1 cellular context compared by ENCODE assay signal in the genomic region with DNA sequence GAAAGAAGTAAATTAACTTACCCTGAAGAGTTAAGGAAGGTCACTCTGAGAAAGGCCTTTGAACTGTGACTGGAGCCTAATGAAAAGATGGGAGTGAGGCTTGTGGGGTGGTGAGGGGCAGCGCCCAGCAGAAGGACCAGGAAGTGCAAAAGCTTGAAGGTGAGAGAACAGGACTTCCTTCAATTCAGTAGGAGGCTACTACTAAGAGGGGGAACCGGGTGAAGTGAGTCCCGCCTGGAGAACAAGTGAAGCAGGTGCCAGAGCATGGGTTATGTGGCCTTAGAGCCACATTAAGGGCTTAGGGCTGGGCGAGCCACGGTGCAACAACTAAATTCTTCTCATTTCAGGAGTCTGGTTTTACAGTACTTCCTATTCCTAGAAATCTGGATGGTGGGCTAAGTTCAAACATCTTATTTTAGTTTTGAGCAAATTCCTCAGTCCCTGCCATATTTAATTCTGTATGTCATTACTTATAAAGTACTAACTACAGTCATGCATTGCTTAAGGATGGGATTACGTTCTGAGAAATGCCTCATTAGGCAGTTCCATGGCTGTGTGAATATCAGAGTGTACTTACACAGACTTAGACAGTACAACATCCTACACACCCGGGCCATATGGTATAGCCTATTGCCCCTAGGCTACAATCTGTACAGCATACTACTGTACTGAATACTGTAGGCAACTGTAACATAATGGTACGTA.
TF ChIP-seq lines count a peak whose summit lies in the region.

No MANE protein-coding gene starts in this region.

TF ChIP-seq in WTC11, 78 proteins besides CTCF, POLR2A, EP300 and RAD21:
- TF ChIP-seq, protein P1, sequence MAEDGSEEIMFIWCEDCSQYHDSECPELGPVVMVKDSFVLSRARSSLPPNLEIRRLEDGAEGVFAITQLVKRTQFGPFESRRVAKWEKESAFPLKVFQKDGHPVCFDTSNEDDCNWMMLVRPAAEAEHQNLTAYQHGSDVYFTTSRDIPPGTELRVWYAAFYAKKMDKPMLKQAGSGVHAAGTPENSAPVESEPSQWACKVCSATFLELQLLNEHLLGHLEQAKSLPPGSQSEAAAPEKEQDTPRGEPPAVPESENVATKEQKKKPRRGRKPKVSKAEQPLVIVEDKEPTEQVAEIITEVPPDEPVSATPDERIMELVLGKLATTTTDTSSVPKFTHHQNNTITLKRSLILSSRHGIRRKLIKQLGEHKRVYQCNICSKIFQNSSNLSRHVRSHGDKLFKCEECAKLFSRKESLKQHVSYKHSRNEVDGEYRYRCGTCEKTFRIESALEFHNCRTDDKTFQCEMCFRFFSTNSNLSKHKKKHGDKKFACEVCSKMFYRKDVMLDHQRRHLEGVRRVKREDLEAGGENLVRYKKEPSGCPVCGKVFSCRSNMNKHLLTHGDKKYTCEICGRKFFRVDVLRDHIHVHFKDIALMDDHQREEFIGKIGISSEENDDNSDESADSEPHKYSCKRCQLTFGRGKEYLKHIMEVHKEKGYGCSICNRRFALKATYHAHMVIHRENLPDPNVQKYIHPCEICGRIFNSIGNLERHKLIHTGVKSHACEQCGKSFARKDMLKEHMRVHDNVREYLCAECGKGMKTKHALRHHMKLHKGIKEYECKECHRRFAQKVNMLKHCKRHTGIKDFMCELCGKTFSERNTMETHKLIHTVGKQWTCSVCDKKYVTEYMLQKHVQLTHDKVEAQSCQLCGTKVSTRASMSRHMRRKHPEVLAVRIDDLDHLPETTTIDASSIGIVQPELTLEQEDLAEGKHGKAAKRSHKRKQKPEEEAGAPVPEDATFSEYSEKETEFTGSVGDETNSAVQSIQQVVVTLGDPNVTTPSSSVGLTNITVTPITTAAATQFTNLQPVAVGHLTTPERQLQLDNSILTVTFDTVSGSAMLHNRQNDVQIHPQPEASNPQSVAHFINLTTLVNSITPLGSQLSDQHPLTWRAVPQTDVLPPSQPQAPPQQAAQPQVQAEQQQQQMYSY (CRISPR knock-in tag; IDR thresholded peaks at IDR 0.05) = no peak
- TF ChIP-seq SOX15 (CRISPR knock-in tag; IDR thresholded peaks at IDR 0.05) (no peak), ELF4 (CRISPR knock-in tag; IDR thresholded peaks at IDR 0.05; ENCODE audit: low read depth) (no peak), FOXP1 (CRISPR knock-in tag; IDR thresholded peaks at IDR 0.05; ENCODE audit: borderline replicate concordance) (no peak), GABPB1 (CRISPR knock-in tag; IDR thresholded peaks at IDR 0.05) (no peak), NR2C2 (CRISPR knock-in tag; IDR thresholded peaks at IDR 0.05) (no peak), SMAD3 (CRISPR knock-in tag; IDR thresholded peaks at IDR 0.05; ENCODE audit: borderline replicate concordance) (no peak), ESRRA (CRISPR knock-in tag; IDR thresholded peaks at IDR 0.05; ENCODE audit: borderline replicate concordance) (no peak), PRRX2 (CRISPR knock-in tag; IDR thresholded peaks at IDR 0.05) (no peak), FOXJ3 (CRISPR knock-in tag; IDR thresholded peaks at IDR 0.05; ENCODE audit: borderline replicate concordance) (no peak), ZNF317 (CRISPR knock-in tag; IDR thresholded peaks at IDR 0.05; ENCODE audit: borderline replicate concordance, low read depth) (no peak), FOXK1 (CRISPR knock-in tag; IDR thresholded peaks at IDR 0.05) (no peak), ZBTB21 (CRISPR knock-in tag; IDR thresholded peaks at IDR 0.05; ENCODE audit: borderline replicate concordance) (no peak), ZNF423 (CRISPR knock-in tag; IDR thresholded peaks at IDR 0.05) (no peak), ETV6 (CRISPR knock-in tag; IDR thresholded peaks at IDR 0.05) (no peak)
- TF ChIP-seq, protein P2, sequence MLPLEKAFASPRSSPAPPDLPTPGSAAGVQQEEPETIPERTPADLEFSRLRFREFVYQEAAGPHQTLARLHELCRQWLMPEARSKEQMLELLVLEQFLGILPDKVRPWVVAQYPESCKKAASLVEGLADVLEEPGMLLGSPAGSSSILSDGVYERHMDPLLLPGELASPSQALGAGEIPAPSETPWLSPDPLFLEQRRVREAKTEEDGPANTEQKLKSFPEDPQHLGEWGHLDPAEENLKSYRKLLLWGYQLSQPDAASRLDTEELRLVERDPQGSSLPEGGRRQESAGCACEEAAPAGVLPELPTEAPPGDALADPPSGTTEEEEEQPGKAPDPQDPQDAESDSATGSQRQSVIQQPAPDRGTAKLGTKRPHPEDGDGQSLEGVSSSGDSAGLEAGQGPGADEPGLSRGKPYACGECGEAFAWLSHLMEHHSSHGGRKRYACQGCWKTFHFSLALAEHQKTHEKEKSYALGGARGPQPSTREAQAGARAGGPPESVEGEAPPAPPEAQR (CRISPR knock-in tag; IDR thresholded peaks at IDR 0.05) = no peak
- TF ChIP-seq, protein P3, sequence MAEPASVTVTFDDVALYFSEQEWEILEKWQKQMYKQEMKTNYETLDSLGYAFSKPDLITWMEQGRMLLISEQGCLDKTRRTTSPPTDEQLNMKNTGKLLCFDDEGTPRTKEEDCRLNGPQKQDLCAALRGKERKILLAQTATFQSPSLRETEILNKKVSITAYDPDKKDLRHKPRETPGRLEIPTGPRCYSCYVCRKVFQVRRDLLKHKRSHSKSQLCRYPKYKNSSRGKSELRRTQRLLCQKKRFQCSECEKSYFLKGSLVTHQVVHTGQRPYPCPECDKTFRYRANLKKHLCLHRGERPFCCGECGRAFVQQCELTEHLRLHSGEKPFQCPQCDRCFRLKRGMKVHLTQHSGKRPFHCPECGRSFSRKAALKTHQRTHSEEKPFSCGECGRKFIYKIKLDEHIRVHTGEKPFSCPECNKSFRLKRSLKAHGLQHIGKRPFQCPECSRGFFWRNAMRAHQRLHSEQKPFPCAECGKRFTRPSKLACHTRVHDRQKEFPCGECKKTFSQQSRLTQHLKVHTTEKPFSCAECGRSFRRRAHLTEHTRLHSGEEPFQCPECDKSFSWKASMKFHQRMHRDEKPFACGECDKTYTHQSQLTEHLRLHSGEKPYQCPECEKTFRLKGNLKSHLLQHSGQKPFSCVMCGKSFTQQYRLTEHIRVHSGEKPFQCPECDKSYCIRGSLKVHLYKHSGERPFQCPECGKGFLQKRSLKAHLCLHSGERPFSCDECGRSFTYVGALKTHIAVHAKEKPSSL (CRISPR knock-in tag; conservative IDR thresholded peaks at IDR 0.05) = no peak
